ENCODE assay signal across 8 cellular contexts in the genomic region with DNA sequence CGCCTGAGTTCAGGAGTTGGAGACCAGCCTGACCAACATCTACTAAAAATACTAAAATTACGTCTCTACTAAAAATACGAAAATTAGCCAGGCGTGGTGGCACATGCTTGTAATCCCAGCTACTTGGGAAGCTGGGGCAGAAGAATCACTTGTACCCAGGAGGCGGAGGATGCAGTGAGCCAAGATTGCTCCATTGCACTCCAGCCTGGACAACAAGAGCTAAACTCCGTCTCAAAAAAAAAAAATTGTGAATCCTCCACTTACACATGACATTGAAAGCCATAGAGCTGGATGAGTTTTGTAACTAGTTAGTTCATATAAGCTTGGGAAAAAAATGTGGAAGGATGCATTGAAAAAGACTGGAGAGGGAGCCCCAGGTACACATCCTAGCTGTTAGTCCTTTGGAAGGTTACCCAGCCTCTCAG. TPM values are rescaled to one million over a fixed set of nuclear protein-coding genes. Genes with fewer than 3 reads are reported as not detected.
DNase-seq lines count a peak whose midpoint lies in the region; ATAC-seq and TF ChIP-seq lines count a peak whose summit lies in the region.

No MANE protein-coding gene starts in this region.

- H3K4me3 ChIP-seq in HCT116 (replicated peaks in 1 of 2; ENCODE audit: low read depth in 1 of 2, low read length in 2 of 2) (peak overlapping the region; percentile 44 to 97), iPS-11a (ENCODE audit: low read depth, low read length) (peak overlapping the region; percentile 25), spleen (peak overlapping the region in 7 of 8 donors; percentile 10 to 92 (median 83))

- no peak for ATAC-seq in HCT116
- no peak for ATAC-seq in activated CD8-positive, alpha-beta T cell treated with anti-CD3 and anti-CD28 coated beads, Interleukin-2, amount 10 ng/mL, durations not matched to agents 7 days and 5 days
- no peak for ATAC-seq in HG03442 (IDR thresholded peaks at IDR 0.05; ENCODE audit: unreplicated experiment)

- peak overlapping the region; percentile 100 for H3K4me3 Mint-ChIP-seq in activated CD8-positive, alpha-beta T cell treated with anti-CD3 and anti-CD28 coated beads, Interleukin-2, amount 10 ng/mL, durations not matched to agents 7 days and 5 days

- H3K27me3 ChIP-seq in HCT116 (ENCODE audit: insufficient read depth, low read length) (no peaks in the 10 kb centered on the region), spleen (replicated peaks in 1 of 7) (peaks cover 0 to 3% (median 0%) of the 10 kb centered on the region in 7 donors)

- TSS peak; percentile 98 for BruUV-seq in HCT116 (replicated peaks; lab: Mats Ljungman, UMichigan)

- intact Hi-C loops in HCT116 (cut with micrococcal nuclease) (loop anchor here (1.0 kb wide), 1 partner anchor 38 kb away; no protein-coding TSS in a partner anchor), spleen (cut with DNase I; ENCODE audit: low total_unique reads) (loop anchor here (5.0 kb wide), 1 partner anchor 37 kb away; a partner anchor contains a TSS)

- POLR2A ChIA-PET in HCT116 (lab: Charles Lee): interaction anchor here (0.7 to 5.6 kb wide), 12 partner anchors 10 to 471 kb away, joined by 3 to 44 read pairs (median 5); a partner anchor contains a TSS
- POLR2A ChIA-PET in activated CD8-positive, alpha-beta T cell treated with anti-CD3 and anti-CD28 coated beads, Interleukin-2, amount 10 ng/mL, durations not matched to agents 7 days and 5 days (lab: Charles Lee): interaction anchor here (0.7 to 2.3 kb wide), 12 partner anchors 12 to 556 kb away, joined by 3 to 19 read pairs (median 6); a partner anchor contains a TSS

- H3K27me3 Mint-ChIP-seq in activated CD8-positive, alpha-beta T cell treated with anti-CD3 and anti-CD28 coated beads, Interleukin-2, amount 10 ng/mL, durations not matched to agents 7 days and 5 days (ENCODE audit: low read depth): peaks cover 6% of the 10 kb centered on the region

- H3K9me3 ChIP-seq in HCT116 (ENCODE audit: control insufficient read depth in 1 of 2, insufficient read depth in 1 of 2, low read depth in 1 of 2, low read length in 2 of 2) (no peaks in the 10 kb centered on the region), spleen (no peaks in the 10 kb centered on the region)

- H4K20me1 ChIP-seq in HCT116 (ENCODE audit: insufficient read depth): no peaks in the 10 kb centered on the region

- H3K27ac Mint-ChIP-seq in activated CD8-positive, alpha-beta T cell treated with anti-CD3 and anti-CD28 coated beads, Interleukin-2, amount 10 ng/mL, durations not matched to agents 7 days and 5 days: peak overlapping the region; percentile 99

- peak overlapping the region; percentile 74 for H3K4me2 ChIP-seq in HCT116 (ENCODE audit: low read length)

- H3K4me1 ChIP-seq in HCT116 (ENCODE audit: control insufficient read depth in 1 of 2, insufficient read depth in 2 of 2, low read length in 2 of 2) (peaks cover 11 to 23% of the 10 kb centered on the region in 2 experiments), spleen (peaks cover 12 to 40% (median 26%) of the 10 kb centered on the region in 6 donors)

- H3K9ac ChIP-seq in HCT116 (ENCODE audit: low read length): peak overlapping the region; percentile 50

- RAD21 ChIA-PET in HCT116 (lab: Charles Lee; ENCODE audit: low non-redundant PET in 1 of 2, low total read pairs in 2 of 2, uncharacterized antibody in 2 of 2, unreplicated experiment in 2 of 2): interaction anchor here (0.5 to 1.4 kb wide), 9 partner anchors 14 to 232 kb away, joined by 3 to 7 read pairs (median 4); a partner anchor contains a TSS

- H3K4me1 Mint-ChIP-seq in activated CD8-positive, alpha-beta T cell treated with anti-CD3 and anti-CD28 coated beads, Interleukin-2, amount 10 ng/mL, durations not matched to agents 7 days and 5 days (ENCODE audit: low read depth): peaks cover 22% of the 10 kb centered on the region

- peaks cover 41% of the 10 kb centered on the region for H3K79me2 ChIP-seq in HCT116 (ENCODE audit: insufficient read depth, low read length)

- peaks cover 16% of the 10 kb centered on the region for H3K36me3 Mint-ChIP-seq in activated CD8-positive, alpha-beta T cell treated with anti-CD3 and anti-CD28 coated beads, Interleukin-2, amount 10 ng/mL, durations not matched to agents 7 days and 5 days (ENCODE audit: low read depth)

- H3K27ac ChIP-seq in HCT116 (ENCODE audit: low read depth, low read length): peak overlapping the region; percentile 54
- peak overlapping the region; percentile 84 to 97 (median 92) for H3K27ac ChIP-seq in spleen

- WGBS in spleen, 5 donors: 72 to 83% (median 76%) methylated on average over 6 of the region's 6 CpGs

- peaks cover 11 to 13% of the 10 kb centered on the region in 2 experiments; a peak in 3 of 4 replicates for H3K36me3 ChIP-seq in HCT116 (ENCODE audit: control insufficient read depth in 1 of 2, insufficient read depth in 2 of 2, low read length in 2 of 2)
- peaks cover 0 to 30% (median 16%) of the 10 kb centered on the region in 6 donors for H3K36me3 ChIP-seq in spleen

- TF ChIP-seq POLR2A in HCT116 (IDR thresholded peaks at IDR 0.05; ENCODE audit: borderline replicate concordance, extremely low read depth, insufficient read depth, insufficient read length) (no peak), spleen (IDR thresholded peaks at IDR 0.05) (no peak)

- CTCF ChIA-PET in HCT116 (lab: Charles Lee): interaction anchor here (0.6 to 1.8 kb wide), 14 partner anchors 11 to 556 kb away, joined by 3 to 28 read pairs (median 3); a partner anchor contains a TSS
- CTCF ChIA-PET in activated CD8-positive, alpha-beta T cell treated with anti-CD3 and anti-CD28 coated beads, Interleukin-2, amount 10 ng/mL, durations not matched to agents 7 days and 5 days (lab: Charles Lee): interaction anchor here (0.7 to 1.7 kb wide), 20 partner anchors 11 to 556 kb away, joined by 3 to 32 read pairs (median 6); a partner anchor contains a TSS

- no peak for TF ChIP-seq CTCF in HCT116 (IDR thresholded peaks at IDR 0.05 in 2 of 3, conservative IDR thresholded peaks at IDR 0.05 in 1 of 3; ENCODE audit: borderline replicate concordance in 1 of 3, insufficient read depth in 1 of 3, low read depth in 2 of 3, low read length in 2 of 3)
- TF ChIP-seq CTCF in spleen (IDR thresholded peaks at IDR 0.05 in 8 of 11, conservative IDR thresholded peaks at IDR 0.05 in 3 of 11): no peak

- H3K9me2 ChIP-seq in HCT116 (ENCODE audit: insufficient read depth): no peaks in the 10 kb centered on the region

- H3K9me3 Mint-ChIP-seq in activated CD8-positive, alpha-beta T cell treated with anti-CD3 and anti-CD28 coated beads, Interleukin-2, amount 10 ng/mL, durations not matched to agents 7 days and 5 days (ENCODE audit: insufficient read depth): no peaks in the 10 kb centered on the region

- no peak for TF ChIP-seq RAD21 in HCT116 (IDR thresholded peaks at IDR 0.05; ENCODE audit: low read depth)

- DNase-seq in HCT116 (ENCODE audit: low read depth, low spot score): no peak
- no peak for DNase-seq in activated CD8-positive, alpha-beta T cell treated with anti-CD3 and anti-CD28 coated beads, Interleukin-2, amount 10 ng/mL, durations not matched to agents 7 days and 5 days
- DNase-seq in spleen: no peak
- no peak for DNase-seq in NCI-H2107 treated with DMSO at 0.1 percent for 48 hours (lab: John Stamatoyannopoulos, UW; ENCODE audit: unreplicated experiment)
- no peak for DNase-seq in SW480 (ENCODE audit: low spot score)
- DNase-seq in nucleus accumbens (lab: John Stamatoyannopoulos, UW): no peak

- H2AFZ ChIP-seq in HCT116 (ENCODE audit: low read depth, low read length, poor library complexity, severe bottlenecking): peak overlapping the region; percentile 81

TF ChIP-seq in HCT116, 20 proteins besides CTCF, POLR2A, EP300 and RAD21 (continues in another document):
- TF ChIP-seq FOSL1 (IDR thresholded peaks at IDR 0.05; ENCODE audit: low read depth) (no peak), SIN3A (IDR thresholded peaks at IDR 0.05; ENCODE audit: low read depth) (no peak)

RNA-seq across cellular contexts. Expression of a gene that starts 0.5 kb away (rescaled TPM):
- total RNA-seq in HCT116 (2021; ENCODE audit: unreplicated experiment): 195 TPM
- 287 and 325 TPM in 2 replicates for polyA plus RNA-seq in HCT116 (2012)
- 100 to 1,000 TPM; 173 to 187 TPM for total RNA-seq in activated CD8-positive, alpha-beta T cell treated with anti-CD3 and anti-CD28 coated beads, Interleukin-2, amount 10 ng/mL, durations not matched to agents 7 days and 5 days
- 100 to 1,000 TPM in 3 of 7 donors, 10 to 100 TPM in 4; 80.1 to 144 (median 85.1) TPM for total RNA-seq in spleen
- polyA plus RNA-seq in spleen: 10 to 100 TPM; 39.0 to 68.1 (median 64.2) TPM

RNA-seq across cellular contexts. Expression of a gene that starts 13.9 kb away (rescaled TPM):
- 0.47 TPM for total RNA-seq in HCT116 (2021; ENCODE audit: unreplicated experiment)
- 0.52 and 1.2 TPM in 2 replicates for polyA plus RNA-seq in HCT116 (2012)
- total RNA-seq in activated CD8-positive, alpha-beta T cell treated with anti-CD3 and anti-CD28 coated beads, Interleukin-2, amount 10 ng/mL, durations not matched to agents 7 days and 5 days: not detected
- not detected for total RNA-seq in spleen
- polyA plus RNA-seq in spleen: under 1 TPM in 2 of 3 donors, not detected in 1; 0.08 to 0.19 TPM

RNA-seq across cellular contexts. Expression of a gene that starts 14.6 kb away (rescaled TPM):
- total RNA-seq in HCT116 (2021; ENCODE audit: unreplicated experiment): 3.4 TPM
- polyA plus RNA-seq in HCT116 (2012): 1.7 and 2.3 TPM in 2 replicates
- 1 to 10 TPM in 1 of 2 experiments, under 1 TPM in 1; 0.90 to 1.3 TPM for total RNA-seq in activated CD8-positive, alpha-beta T cell treated with anti-CD3 and anti-CD28 coated beads, Interleukin-2, amount 10 ng/mL, durations not matched to agents 7 days and 5 days
- 1 to 10 TPM in 1 of 7 donors, under 1 TPM in 5, not detected in 1; 0.14 to 1.2 (median 0.47) TPM for total RNA-seq in spleen
- polyA plus RNA-seq in spleen: under 1 TPM; 0.03 to 0.46 (median 0.45) TPM

RNA-seq across cellular contexts. Expression of a gene that starts 29.0 kb away (rescaled TPM):
- total RNA-seq in HCT116 (2021; ENCODE audit: unreplicated experiment): 33.8 TPM
- polyA plus RNA-seq in HCT116 (2012): 38.7 and 44.5 TPM in 2 replicates
- total RNA-seq in activated CD8-positive, alpha-beta T cell treated with anti-CD3 and anti-CD28 coated beads, Interleukin-2, amount 10 ng/mL, durations not matched to agents 7 days and 5 days: 10 to 100 TPM; 21.0 to 25.9 TPM
- 10 to 100 TPM; 18.0 to 26.1 (median 20.4) TPM for total RNA-seq in spleen
- polyA plus RNA-seq in spleen: 10 to 100 TPM; 25.2 to 27.4 (median 26.1) TPM

RNA-seq across cellular contexts. Expression of a gene that starts 38.3 kb away (rescaled TPM):
- 3.5 TPM for total RNA-seq in HCT116 (2021; ENCODE audit: unreplicated experiment)
- polyA plus RNA-seq in HCT116 (2012): 1.5 and 2.5 TPM in 2 replicates
- total RNA-seq in activated CD8-positive, alpha-beta T cell treated with anti-CD3 and anti-CD28 coated beads, Interleukin-2, amount 10 ng/mL, durations not matched to agents 7 days and 5 days: 10 to 100 TPM; 10.7 to 11.3 TPM
- total RNA-seq in spleen: 10 to 100 TPM in 2 of 7 donors, 1 to 10 TPM in 5; 4.0 to 10.7 (median 7.4) TPM
- 1 to 10 TPM; 1.8 to 4.4 (median 1.9) TPM for polyA plus RNA-seq in spleen

Comparison
In these comparisons a context has a peak if more than half of its experiments do, and no peak if none do; other contexts are left out.
1. H3K4me3 ChIP-seq: peak in every context shown above with its lines; median percentile 83 in spleen; 70 in HCT116; 25 in iPS-11a.